Comparison of ENCODE assay signal across 10 cellular contexts in the genomic region with DNA sequence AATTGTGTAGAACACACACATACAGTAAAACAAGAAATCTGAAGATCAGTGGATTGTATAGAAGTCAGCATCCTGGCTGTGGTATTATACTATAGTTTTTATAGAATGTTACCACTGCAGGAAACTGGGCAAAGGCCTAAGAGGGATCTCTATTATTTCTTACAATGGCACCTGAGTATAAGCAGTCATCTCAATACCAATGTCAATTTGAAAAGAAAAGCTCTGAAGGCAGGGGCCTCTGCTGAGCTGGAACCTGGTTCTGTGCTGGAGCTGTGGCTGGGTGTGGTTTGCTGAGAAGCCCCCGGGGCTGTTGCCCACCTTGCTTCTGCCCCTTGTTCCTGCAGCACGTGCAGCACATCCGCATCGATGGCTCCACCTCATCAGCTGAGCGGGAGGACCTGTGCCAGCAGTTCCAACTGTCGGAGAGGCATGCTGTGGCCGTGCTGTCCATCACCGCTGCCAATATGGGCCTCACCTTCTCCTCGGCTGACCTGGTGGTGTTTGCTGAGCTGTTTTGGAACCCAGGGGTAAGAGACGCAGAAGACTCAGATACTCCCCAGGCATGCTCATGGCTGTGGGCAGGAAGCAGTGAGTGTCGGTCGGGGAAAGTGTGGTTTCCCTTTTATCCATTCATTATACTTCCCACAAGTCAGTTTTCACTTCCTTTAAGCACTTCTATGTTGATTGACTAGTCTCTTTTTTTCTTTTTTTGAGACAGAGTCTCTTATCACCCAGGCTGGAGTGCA. TPM values are rescaled to one million over a fixed set of nuclear protein-coding genes. Genes with fewer than 3 reads are reported as not detected.
DNase-seq lines count a peak whose midpoint lies in the region; ATAC-seq, FAIRE-seq and TF ChIP-seq lines count a peak whose summit lies in the region.
"Had no signal": no experiment of that assay in that cellular context is flagged by ENCODE, and none has a peak within 500 bp of the region (broad histone marks: within the 10 kb centered on the region; RNA-seq: fewer than 3 reads in every experiment).

No MANE protein-coding gene starts in this region.

- no peaks in the 10 kb centered on the region for H3K4me1 ChIP-seq in kidney (ENCODE audit: control insufficient read depth in 1 of 2, insufficient read depth in 1 of 2, low read depth in 1 of 2, low read length in 2 of 2)
- H3K4me1 ChIP-seq: gastroesophageal sphincter, prostate gland had no signal

- ATAC-seq in GM18511 (IDR thresholded peaks at IDR 0.05; ENCODE audit: unreplicated experiment) (peak; percentile 65), GM21825 (IDR thresholded peaks at IDR 0.05; ENCODE audit: unreplicated experiment) (peak; percentile 72), WTC11 (no peak)
- ATAC-seq: gastroesophageal sphincter had no signal

- no peak overlapping the region for H3K4me3 Mint-ChIP-seq in WTC11

- no peak overlapping the region for H3K9ac ChIP-seq in kidney (ENCODE audit: low read length in 2 of 2)

- no peaks in the 10 kb centered on the region for H3K9me3 ChIP-seq in kidney (ENCODE audit: control insufficient read depth in 1 of 2, low read length in 2 of 2)
- H3K9me3 ChIP-seq: gastroesophageal sphincter, prostate gland had no signal

- H3K27me3 Mint-ChIP-seq in WTC11 (ENCODE audit: low read depth): no peaks in the 10 kb centered on the region

- peaks cover 7% of the 10 kb centered on the region for H3K36me3 Mint-ChIP-seq in WTC11

- no peak overlapping the region for H3K4me3 ChIP-seq in kidney (ENCODE audit: low read length in 2 of 2)
- H3K4me3 ChIP-seq: gastroesophageal sphincter, prostate gland had no signal

- H3K27ac Mint-ChIP-seq in WTC11: no peak overlapping the region

- TF ChIP-seq CTCF in kidney (IDR thresholded peaks at IDR 0.05; ENCODE audit: borderline replicate concordance, extremely low read depth, insufficient read depth) (no peak), WTC11 (IDR thresholded peaks at IDR 0.05) (no peak)

- intact Hi-C loops in kidney (cut with DNase I): no loop called here

- DNase-seq in MV-4-11 (lab: John Stamatoyannopoulos, UW) (peak; percentile 95), kidney (peak; percentile 68), DMS153 treated with DMSO at 0.1 percent for 48 hours (lab: John Stamatoyannopoulos, UW; ENCODE audit: unreplicated experiment) (no peak), DMS53 treated with DMSO at 0.1 percent for 48 hours (lab: John Stamatoyannopoulos, UW; ENCODE audit: unreplicated experiment) (no peak), WTC11 (ENCODE audit: low spot score) (no peak), LoVo (ENCODE audit: low spot score) (no peak)

- H3K36me3 ChIP-seq in kidney (ENCODE audit: control insufficient read depth in 1 of 2, insufficient read depth in 2 of 2, low read length in 2 of 2): peaks cover 8 to 13% of the 10 kb centered on the region in 2 donors

- POLR2A ChIA-PET in WTC11 (lab: Charles Lee): no interaction called here

- no peak overlapping the region for H3K27ac ChIP-seq in kidney (ENCODE audit: low read depth in 2 of 2, low read length in 2 of 2)
- H3K27ac ChIP-seq: gastroesophageal sphincter, prostate gland had no signal

- no peaks in the 10 kb centered on the region for H3K9me3 Mint-ChIP-seq in WTC11

- CTCF ChIA-PET in WTC11 (lab: Charles Lee): interaction anchor here (1.2 kb wide), 1 partner anchor 24 kb away, joined by 3 read pairs; a partner anchor contains a TSS

- peaks cover 10% of the 10 kb centered on the region for H3K4me1 Mint-ChIP-seq in WTC11

- no peak for FAIRE-seq in kidney (lab: Jason Lieb, UNC)

TF ChIP-seq in WTC11, 78 proteins besides CTCF, POLR2A, EP300 and RAD21:
- TF ChIP-seq ZNF138 (CRISPR knock-in tag; conservative IDR thresholded peaks at IDR 0.05) (no peak), NFE2L1 (CRISPR knock-in tag; IDR thresholded peaks at IDR 0.05) (no peak), ZNF263 (CRISPR knock-in tag; IDR thresholded peaks at IDR 0.05; ENCODE audit: low read depth) (no peak), ZNF317 (CRISPR knock-in tag; IDR thresholded peaks at IDR 0.05; ENCODE audit: borderline replicate concordance, low read depth) (no peak)
- TF ChIP-seq, protein P1, sequence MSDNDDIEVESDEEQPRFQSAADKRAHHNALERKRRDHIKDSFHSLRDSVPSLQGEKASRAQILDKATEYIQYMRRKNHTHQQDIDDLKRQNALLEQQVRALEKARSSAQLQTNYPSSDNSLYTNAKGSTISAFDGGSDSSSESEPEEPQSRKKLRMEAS (CRISPR knock-in tag; IDR thresholded peaks at IDR 0.05): no peak
- TF ChIP-seq, protein P2, sequence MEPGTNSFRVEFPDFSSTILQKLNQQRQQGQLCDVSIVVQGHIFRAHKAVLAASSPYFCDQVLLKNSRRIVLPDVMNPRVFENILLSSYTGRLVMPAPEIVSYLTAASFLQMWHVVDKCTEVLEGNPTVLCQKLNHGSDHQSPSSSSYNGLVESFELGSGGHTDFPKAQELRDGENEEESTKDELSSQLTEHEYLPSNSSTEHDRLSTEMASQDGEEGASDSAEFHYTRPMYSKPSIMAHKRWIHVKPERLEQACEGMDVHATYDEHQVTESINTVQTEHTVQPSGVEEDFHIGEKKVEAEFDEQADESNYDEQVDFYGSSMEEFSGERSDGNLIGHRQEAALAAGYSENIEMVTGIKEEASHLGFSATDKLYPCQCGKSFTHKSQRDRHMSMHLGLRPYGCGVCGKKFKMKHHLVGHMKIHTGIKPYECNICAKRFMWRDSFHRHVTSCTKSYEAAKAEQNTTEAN (CRISPR knock-in tag; IDR thresholded peaks at IDR 0.05): no peak
TF ChIP-seq in WTC11: peak in this region for 0.

RNA-seq across cellular contexts. Expression of a gene that starts 23.5 kb away (rescaled TPM):
- 1,810 TPM for total RNA-seq in kidney
- 4,316 TPM for polyA plus RNA-seq in kidney (ENCODE audit: insufficient read depth, low read depth, low replicate concordance)
- total RNA-seq in WTC11 (2021): 3,135 to 3,488 TPM (median 3,463 TPM) in 3 replicates

Comparison
In these comparisons a context has a peak if more than half of its experiments do, and no peak if none do; other contexts are left out.
1. DNase-seq: peak in MV-4-11 (single experiment) and kidney (single experiment); none in DMS153 treated with DMSO at 0.1 percent for 48 hours (single experiment), DMS53 treated with DMSO at 0.1 percent for 48 hours (single experiment), WTC11 (single experiment) and LoVo (single experiment).